ENCODE assay signal across 8 cellular contexts in genomic region chr12:119649202-119649808, GRCh38. TPM values are rescaled to one million over a fixed set of nuclear protein-coding genes. Genes with fewer than 3 reads are reported as not detected.
DNase-seq lines count a peak whose midpoint lies in the region; ATAC-seq, FAIRE-seq and TF ChIP-seq lines count a peak whose summit lies in the region.

No MANE protein-coding gene starts in this region.

- FAIRE-seq in G401.6 (lab: Jason Lieb, UNC), result peak; percentile 72
- peak; percentile 57 for FAIRE-seq in GM12878 (lab: Jason Lieb, UNC)

- H3K36me3 ChIP-seq in GM12878 (ENCODE audit: control insufficient read depth in 2 of 2, insufficient read depth in 2 of 2, low read length in 1 of 2), result no peaks in the 10 kb centered on the region
- H3K36me3 ChIP-seq in neutrophil, result no peaks in the 10 kb centered on the region

- no peaks in the 10 kb centered on the region for H3K79me2 ChIP-seq in GM12878 (ENCODE audit: control insufficient read depth, insufficient read depth, low read length)

- no peak overlapping the region for H3K4me3 ChIP-seq in GM12878
- H3K4me3 ChIP-seq in neutrophil (ENCODE audit: low read depth in 1 of 2, low read length in 1 of 2), result no peak overlapping the region

- CTCF ChIA-PET in GM12878 (lab: Yijun Ruan, JAX), result interaction anchor here (0.8 to 3.5 kb wide), 15 partner anchors 10 to 613 kb away, joined by 3 to 23 read pairs (median 4); partner anchors contain the start of gene PRKAB1

- 57% methylated on average over 4 of the region's 4 CpGs for WGBS in GM12878 (ENCODE audit: insufficient coverage, insufficient replicate concordance, low lambda C conversion rate, missing lambda C conversion rate)

- BruUV-seq in GM12878 (replicated peaks; lab: Mats Ljungman, UMichigan), result no TSS peak

- ATAC-seq in GM12878, result no peak
- ATAC-seq in GM18517 (IDR thresholded peaks at IDR 0.05; ENCODE audit: unreplicated experiment), result no peak
- ATAC-seq in HG03196 (IDR thresholded peaks at IDR 0.05; ENCODE audit: unreplicated experiment), result no peak

- H3K4me1 ChIP-seq in GM12878 (ENCODE audit: control insufficient read depth, insufficient read depth, low read length), result no peaks in the 10 kb centered on the region
- no peaks in the 10 kb centered on the region for H3K4me1 ChIP-seq in neutrophil (ENCODE audit: control insufficient read depth in 1 of 2, insufficient read depth in 1 of 2, low read depth in 1 of 2, low read length in 1 of 2)

- SMC1A ChIA-PET in GM12878 (lab: Charles Lee; ENCODE audit: uncharacterized antibody, unreplicated experiment), result interaction anchor here (1.3 to 2.0 kb wide), 4 partner anchors 9 to 104 kb away, joined by 4 to 6 read pairs (median 5); no protein-coding TSS in a partner anchor

- H3K4me2 ChIP-seq in GM12878 (ENCODE audit: control insufficient read depth, insufficient read depth), result no peak overlapping the region

- H3K27ac ChIP-seq in GM12878 (ENCODE audit: control insufficient read depth, insufficient read depth), result no peak overlapping the region
- no peak overlapping the region for H3K27ac ChIP-seq in neutrophil

- in situ Hi-C loops in GM12878 (cut with MboI), result loop anchor here (5.0 kb wide), 1 partner anchor 202 kb away; no protein-coding TSS in a partner anchor

- TF ChIP-seq RAD21 in GM12878 (IDR thresholded peaks at IDR 0.05; ENCODE audit: insufficient read depth, low read depth, low read length), result peak; percentile 67

- H3K9me3 ChIP-seq in GM12878 (replicated peaks; ENCODE audit: control insufficient read depth, insufficient read depth, low read length), result no peaks in the 10 kb centered on the region; the same call in 2 of the 3 replicates
- no peaks in the 10 kb centered on the region for H3K9me3 ChIP-seq in neutrophil

- RAD21 ChIA-PET in GM12878 (lab: Charles Lee; ENCODE audit: unreplicated experiment), result interaction anchor here (2.0 kb wide), 1 partner anchor 18 kb away, joined by 6 read pairs; the partner anchor contains the start of gene PRKAB1

- H2AFZ ChIP-seq in GM12878 (ENCODE audit: control insufficient read depth, low read depth, low read length), result no peak overlapping the region

- TF ChIP-seq CTCF in GM12878 (IDR thresholded peaks at IDR 0.05 in 2 of 3, conservative IDR thresholded peaks at IDR 0.05 in 1 of 3; ENCODE audit: control insufficient read depth in 2 of 3, extremely low read depth in 1 of 3, insufficient read depth in 1 of 3, low read depth in 3 of 3, low read length in 3 of 3), result peak; percentile 61 to 69 (median 62)
- peak; percentile 50 for TF ChIP-seq CTCF in neutrophil (IDR thresholded peaks at IDR 0.05)

- H3K9ac ChIP-seq in GM12878 (ENCODE audit: control insufficient read depth, insufficient read depth, low read length), result no peak overlapping the region

- DNase-seq in LHCN-M2 (ENCODE audit: low read depth), result peak; percentile 32
- no peak for DNase-seq in GM12878 (ENCODE audit: low read depth, low spot score)
- DNase-seq in NCI-H524 treated with DMSO at 0.1 percent for 48 hours (lab: John Stamatoyannopoulos, UW), result no peak
- DNase-seq in effector CD4-positive, alpha-beta T cell, result no peak

- intact Hi-C loops in GM12878 (cut with micrococcal nuclease; ENCODE audit: unreplicated experiment), result loop anchor here (5.0 kb wide), 1 partner anchor 207 kb away; no protein-coding TSS in a partner anchor

- H4K20me1 ChIP-seq in GM12878 (ENCODE audit: control insufficient read depth, insufficient read depth), result no peaks in the 10 kb centered on the region

- H3K27me3 ChIP-seq in GM12878 (replicated peaks in 1 of 2; ENCODE audit: control insufficient read depth in 2 of 2, insufficient read depth in 2 of 2, low read length in 1 of 2) (no peaks in the 10 kb centered on the region), neutrophil (no peaks in the 10 kb centered on the region)

- POLR2A ChIA-PET in GM12878 (lab: Charles Lee), result no interaction called here

- no peak for TF ChIP-seq EP300 in GM12878 (IDR thresholded peaks at IDR 0.05; ENCODE audit: borderline replicate concordance in 1 of 2, control insufficient read depth in 1 of 2, low read depth in 2 of 2, low read length in 2 of 2)

- TF ChIP-seq POLR2A in GM12878 (IDR thresholded peaks at IDR 0.05; ENCODE audit: low read depth, low read length), result no peak

TF ChIP-seq in GM12878, 131 proteins besides CTCF, POLR2A, EP300 and RAD21:
- peak; percentile 33; the same call in 1 of the 2 replicates for TF ChIP-seq SMC3 (IDR thresholded peaks at IDR 0.05; ENCODE audit: borderline replicate concordance, low read length)
- TF ChIP-seq E4F1 (IDR thresholded peaks at IDR 0.05; ENCODE audit: borderline replicate concordance, partially characterized antibody), result no peak
- TF ChIP-seq IRF5 (IDR thresholded peaks at IDR 0.05; ENCODE audit: borderline replicate concordance), result no peak
- no peak for TF ChIP-seq NFIC (IDR thresholded peaks at IDR 0.05; ENCODE audit: low read depth, low read length)
- no peak for TF ChIP-seq RAD51 (IDR thresholded peaks at IDR 0.05)
- TF ChIP-seq BRCA1 (IDR thresholded peaks at IDR 0.05; ENCODE audit: low read depth, low read length), result no peak

RNA-seq across cellular contexts. Expression of gene PRKAB1, which starts 18.6 kb away (rescaled TPM):
- total RNA-seq in LHCN-M2 (2014; rRNA removed), result 15.6 and 19.1 TPM in 2 replicates
- polyA plus RNA-seq in LHCN-M2 (2012), result 13.2 TPM
- total RNA-seq in GM12878 (2013; cell fraction: nucleolus; rRNA removed), result 65.6 and 71.3 TPM in 2 replicates
- 37.4 and 39.6 TPM in 2 replicates for total RNA-seq in GM12878 (2014; rRNA removed)
- total RNA-seq in GM12878 (2014; rRNA removed; fragmentation: Illumina TruSeq; extraction: Trizol), result 32.2 and 32.3 TPM in 2 replicates
- 49.9 and 51.1 TPM in 2 replicates for total RNA-seq in GM12878 (2021)
- 57.0 TPM for polyA plus RNA-seq in GM12878 (2011; ENCODE audit: low read depth)
- polyA plus RNA-seq in GM12878 (2011; rRNA removed), result 45.6 and 73.9 TPM in 2 replicates
- polyA plus RNA-seq in GM12878 (2011; cell fraction: cytosol; rRNA removed), result 58.9 and 66.9 TPM in 2 replicates
- polyA plus RNA-seq in GM12878 (2011; cell fraction: nucleus; rRNA removed), result 93.5 and 94.4 TPM in 2 replicates
- 35.4 and 37.1 TPM in 2 replicates for polyA plus RNA-seq in GM12878 (2012)
- 54.9 and 58.8 TPM in 2 replicates for polyA plus RNA-seq in GM12878 (2014; fragmentation: Illumina TruSeq; extraction: Trizol)
- polyA plus RNA-seq in GM12878 (2014; fragmentation: Nextera tagmentation; extraction: Ambion mirVana), result 10 to 100 TPM; 24.6 to 28.8 TPM
- polyA plus RNA-seq in GM12878 (2014; rRNA removed), result 51.4 and 53.5 TPM in 2 replicates
- 10 to 100 TPM; 73.6 to 85.0 TPM for polyA plus RNA-seq in GM12878 (2016; fragmentation: Nextera tagmentation; extraction: Ambion mirVana)
- 48.6 and 51.9 TPM in 2 replicates for polyA minus RNA-seq in GM12878 (2011; rRNA and poly(A)+ RNA removed)
- 29.2 and 30.6 TPM in 2 replicates for polyA minus RNA-seq in GM12878 (2011; cell fraction: cytosol; rRNA and poly(A)+ RNA removed)
- polyA minus RNA-seq in GM12878 (2011; cell fraction: nucleus; rRNA and poly(A)+ RNA removed), result 41.6 and 66.5 TPM in 2 replicates

RNA-seq across cellular contexts. Expression of gene TMEM233, which starts 55.7 kb away (rescaled TPM):
- total RNA-seq in LHCN-M2 (2014; rRNA removed) (2.2 and 2.6 TPM in 2 replicates), GM12878 (2014; rRNA removed) (not detected in 2 replicates), GM12878 (2014; rRNA removed; fragmentation: Illumina TruSeq; extraction: Trizol) (not detected in 2 replicates), GM12878 (2021) (not detected in 2 replicates)
- 2.9 TPM for polyA plus RNA-seq in LHCN-M2 (2012)
- not detected in 2 replicates for total RNA-seq in GM12878 (2013; cell fraction: nucleolus; rRNA removed)
- polyA plus RNA-seq in GM12878 (2011; ENCODE audit: low read depth), result not detected
- polyA plus RNA-seq in GM12878 (2011; rRNA removed) (not detected in 2 replicates), GM12878 (2014; fragmentation: Illumina TruSeq; extraction: Trizol) (not detected in 2 replicates), GM12878 (2014; fragmentation: Nextera tagmentation; extraction: Ambion mirVana) (not detected), GM12878 (2014; rRNA removed) (not detected in 2 replicates), GM12878 (2016; fragmentation: Nextera tagmentation; extraction: Ambion mirVana) (not detected)
- polyA plus RNA-seq in GM12878 (2011; cell fraction: cytosol; rRNA removed), result not detected in 2 replicates
- polyA plus RNA-seq in GM12878 (2011; cell fraction: nucleus; rRNA removed), result not detected in 2 replicates
- not detected in 2 replicates for polyA plus RNA-seq in GM12878 (2012)
- not detected in 2 replicates for polyA minus RNA-seq in GM12878 (2011; rRNA and poly(A)+ RNA removed)
- polyA minus RNA-seq in GM12878 (2011; cell fraction: cytosol; rRNA and poly(A)+ RNA removed), result not detected in 2 replicates
- not detected in 2 replicates for polyA minus RNA-seq in GM12878 (2011; cell fraction: nucleus; rRNA and poly(A)+ RNA removed)
